In the genomic region with DNA sequence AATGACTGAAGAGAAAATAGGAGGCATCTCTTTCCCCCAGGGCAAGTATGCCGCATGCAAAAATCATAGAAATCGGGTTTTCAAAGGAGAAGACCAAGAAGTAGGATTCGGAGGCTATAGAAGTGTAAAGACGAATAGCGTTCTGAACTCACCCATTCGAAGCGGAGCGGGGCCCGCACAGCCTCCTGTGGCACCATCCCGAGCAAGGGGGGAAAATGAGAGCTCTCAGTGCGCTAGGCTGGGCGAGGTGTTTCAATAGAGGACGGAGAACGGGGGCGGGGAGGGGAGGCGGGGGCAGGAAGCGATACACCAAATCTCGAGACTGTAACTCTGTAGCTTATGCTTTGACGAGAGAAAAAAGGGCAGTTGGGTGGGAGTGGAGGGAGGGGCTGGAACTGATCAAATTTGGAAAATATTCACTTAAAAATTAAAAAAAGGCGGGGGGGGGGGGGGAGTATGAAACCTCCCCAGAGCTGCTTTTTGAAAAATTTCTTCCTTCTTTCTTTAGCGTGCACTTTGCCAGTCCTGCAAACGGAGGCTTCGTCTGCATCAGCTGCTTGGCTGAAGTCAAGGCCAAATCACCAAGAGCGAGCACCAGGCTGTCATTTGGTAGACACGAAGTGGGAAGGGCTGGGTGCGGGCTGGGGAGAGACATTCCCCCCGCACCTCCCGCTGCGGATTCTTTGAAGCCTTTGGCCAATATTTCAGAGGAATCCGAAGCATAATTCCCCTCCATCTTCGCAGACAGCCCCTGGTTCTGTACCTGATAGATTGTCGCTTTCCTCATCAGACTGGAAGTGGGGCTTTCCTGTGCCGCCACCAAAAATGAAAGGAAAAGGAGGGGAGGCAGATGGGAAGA, we compare ENCODE assay signal across 9 cellular contexts. TPM values are rescaled to one million over a fixed set of nuclear protein-coding genes. Genes with fewer than 3 reads are reported as not detected.
DNase-seq lines count a peak whose midpoint lies in the region; ATAC-seq and TF ChIP-seq lines count a peak whose summit lies in the region.
"Had no signal": no experiment of that assay in that cellular context is flagged by ENCODE, and none has a peak within 500 bp of the region (broad histone marks: within the 10 kb centered on the region; RNA-seq: fewer than 3 reads in every experiment).

No MANE protein-coding gene starts in this region.

- H3K4me3 Mint-ChIP-seq in activated B cell treated with CpG ODN at 0.5 μM for 24 hours (peak overlapping the region; percentile 5), progenitor cell of endocrine pancreas (ENCODE audit: low read depth) (peak overlapping the region; percentile 57)

- H3K27ac Mint-ChIP-seq in activated B cell treated with CpG ODN at 0.5 μM for 24 hours, result no peak overlapping the region
- no peak overlapping the region for H3K27ac Mint-ChIP-seq in progenitor cell of endocrine pancreas

- intact Hi-C loops in activated B cell treated with CpG ODN at 0.5 μM for 24 hours (cut with micrococcal nuclease) (no loop called here), left cardiac atrium (cut with DNase I) (loop anchor here (2.0 to 10.0 kb wide), 5 partner anchors 104 to 444 kb away; no protein-coding TSS in a partner anchor)

- CTCF ChIA-PET in activated B cell treated with CpG ODN at 0.5 μM for 24 hours (lab: Charles Lee), result no interaction called here

- ATAC-seq in activated B cell treated with CpG ODN at 0.5 μM for 24 hours (ENCODE audit: low read depth) (no peak), left cardiac atrium (peak; percentile 64 to 71), HG03175 (IDR thresholded peaks at IDR 0.05; ENCODE audit: unreplicated experiment) (no peak)

- peaks cover 11% of the 10 kb centered on the region for H3K4me1 Mint-ChIP-seq in activated B cell treated with CpG ODN at 0.5 μM for 24 hours
- peaks cover 14% of the 10 kb centered on the region for H3K4me1 Mint-ChIP-seq in progenitor cell of endocrine pancreas (ENCODE audit: low read depth)

- H3K27me3 Mint-ChIP-seq in activated B cell treated with CpG ODN at 0.5 μM for 24 hours (peaks cover 30% of the 10 kb centered on the region), progenitor cell of endocrine pancreas (peaks cover 61% of the 10 kb centered on the region)

- H3K9me3 Mint-ChIP-seq in activated B cell treated with CpG ODN at 0.5 μM for 24 hours (no peaks in the 10 kb centered on the region), progenitor cell of endocrine pancreas (ENCODE audit: low read depth) (no peaks in the 10 kb centered on the region)

- POLR2A ChIA-PET in activated B cell treated with CpG ODN at 0.5 μM for 24 hours (lab: Charles Lee), result no interaction called here

- H3K36me3 Mint-ChIP-seq in activated B cell treated with CpG ODN at 0.5 μM for 24 hours (ENCODE audit: low read depth) (no peaks in the 10 kb centered on the region), progenitor cell of endocrine pancreas (ENCODE audit: insufficient read depth) (no peaks in the 10 kb centered on the region)

- DNase-seq in EH (ENCODE audit: low read depth) (peak; percentile 85), activated B cell treated with CpG ODN at 0.5 μM for 24 hours (no peak), left cardiac atrium (peak; percentile 52), progenitor cell of endocrine pancreas (ENCODE audit: low spot score, unreplicated experiment) (no peak), epidermal melanocyte (ENCODE audit: insufficient read length, low spot score) (no peak), glomerular visceral epithelial cell (ENCODE audit: extremely low spot score) (no peak), CD1c-positive myeloid dendritic cell (ENCODE audit: extremely low spot score) (no peak)
- DNase-seq: activated CD4-positive, alpha-beta T cell treated with anti-CD3 and anti-CD28 coated beads for 4 hours had no signal

- TF ChIP-seq CTCF in activated B cell treated with CpG ODN at 0.5 μM for 24 hours (IDR thresholded peaks at IDR 0.05) (no peak), progenitor cell of endocrine pancreas (IDR thresholded peaks at IDR 0.05; ENCODE audit: unreplicated experiment) (no peak)

RNA-seq across cellular contexts. Expression of a gene that starts 15.6 kb away (rescaled TPM):
- total RNA-seq in activated B cell treated with CpG ODN at 0.5 μM for 24 hours (not detected in 2 replicates), left cardiac atrium (under 1 TPM; 0.35 to 0.68 TPM), progenitor cell of endocrine pancreas (not detected in 2 replicates)

Comparison
In these comparisons a context has a peak if more than half of its experiments do, and no peak if none do; other contexts are left out.
1. DNase-seq: peak in EH (single experiment) and left cardiac atrium (single experiment); none in activated B cell treated with CpG ODN at 0.5 μM for 24 hours (single experiment), progenitor cell of endocrine pancreas (single experiment), epidermal melanocyte (single experiment), glomerular visceral epithelial cell (single experiment) and CD1c-positive myeloid dendritic cell (single experiment).
2. ATAC-seq: peak in left cardiac atrium (2 of 2); none in activated B cell treated with CpG ODN at 0.5 μM for 24 hours (single experiment) and HG03175 (single experiment).